8 cellular contexts compared by ENCODE assay signal in genomic region chr6:166999845-167000253, GRCh38. TPM values are rescaled to one million over a fixed set of nuclear protein-coding genes. Genes with fewer than 3 reads are reported as not detected.
DNase-seq lines count a peak whose midpoint lies in the region; ATAC-seq and TF ChIP-seq lines count a peak whose summit lies in the region.

No MANE protein-coding gene starts in this region.

- H2AFZ ChIP-seq in Loucy (ENCODE audit: low read length), result peak overlapping the region; percentile 78

- H3K9me2 ChIP-seq in Loucy (replicated peaks; ENCODE audit: low read depth, low read length), result no peaks in the 10 kb centered on the region

- peak overlapping the region; percentile 66 for H3K27ac ChIP-seq in CD8-positive, alpha-beta memory T cell (ENCODE audit: low read depth, low read length)
- peak overlapping the region; percentile 66 to 74 for H3K27ac ChIP-seq in mucosa of rectum (ENCODE audit: low read depth in 2 of 2, low read length in 2 of 2)

- DNase-seq in CD8-positive, alpha-beta memory T cell, result no peak
- DNase-seq in chondrocyte (ENCODE audit: low spot score), result no peak
- DNase-seq in NCI-H82 (lab: John Stamatoyannopoulos, UW), result no peak
- DNase-seq in NCI-H187 (lab: John Stamatoyannopoulos, UW), result no peak

- H3K4me1 Mint-ChIP-seq in CD8-positive, alpha-beta memory T cell, result peaks cover 30 to 45% (median 36%) of the 10 kb centered on the region in 3 donors
- H3K4me1 Mint-ChIP-seq in chondrocyte (ENCODE audit: low read depth), result peaks cover 24% of the 10 kb centered on the region

- no peaks in the 10 kb centered on the region for H3K27me3 ChIP-seq in CD8-positive, alpha-beta memory T cell (ENCODE audit: insufficient read depth, low read length, poor library complexity, severe bottlenecking)
- H3K27me3 ChIP-seq in Loucy (ENCODE audit: insufficient read depth, low read length, poor library complexity, severe bottlenecking) (no peaks in the 10 kb centered on the region), mucosa of rectum (ENCODE audit: control insufficient read depth in 2 of 2, insufficient read depth in 2 of 2, low read length in 2 of 2) (no peaks in the 10 kb centered on the region)

- H3K27me3 Mint-ChIP-seq in CD8-positive, alpha-beta memory T cell, result no peaks in the 10 kb centered on the region
- no peaks in the 10 kb centered on the region for H3K27me3 Mint-ChIP-seq in chondrocyte (ENCODE audit: low read depth)

- CTCF ChIA-PET in CD8-positive, alpha-beta memory T cell (lab: Charles Lee), result interaction anchor here (0.7 to 2.0 kb wide), 9 partner anchors 9 to 151 kb away, joined by 3 to 10 read pairs (median 3); partner anchors contain the start of gene RNASET2

- H3K9me3 ChIP-seq in CD8-positive, alpha-beta memory T cell (ENCODE audit: low read length), result no peaks in the 10 kb centered on the region
- H3K9me3 ChIP-seq in Loucy (ENCODE audit: insufficient read depth, low read depth, low read length), result no peaks in the 10 kb centered on the region
- H3K9me3 ChIP-seq in mucosa of rectum (ENCODE audit: control insufficient read depth in 2 of 2, low read length in 2 of 2), result no peaks in the 10 kb centered on the region

- ATAC-seq in HG02884 (IDR thresholded peaks at IDR 0.05; ENCODE audit: unreplicated experiment), result no peak
- no peak for ATAC-seq in GM18505 (IDR thresholded peaks at IDR 0.05; ENCODE audit: unreplicated experiment)

- H3K4me3 ChIP-seq in CD8-positive, alpha-beta memory T cell (ENCODE audit: low read length), result peak overlapping the region; percentile 81
- peak overlapping the region; percentile 96 for H3K4me3 ChIP-seq in Loucy (ENCODE audit: low read length, poor library complexity, severe bottlenecking)
- H3K4me3 ChIP-seq in mucosa of rectum (ENCODE audit: low read length in 2 of 2), result peak overlapping the region; percentile 74 to 86

- peaks cover 52% of the 10 kb centered on the region for H4K20me1 ChIP-seq in Loucy (ENCODE audit: insufficient read depth, low read length, poor library complexity, severe bottlenecking)

- H3K9ac ChIP-seq in Loucy (ENCODE audit: low read depth, low read length, poor library complexity, severe bottlenecking), result peak overlapping the region; percentile 94
- H3K9ac ChIP-seq in mucosa of rectum (ENCODE audit: low read depth in 1 of 2, low read length in 2 of 2), result peak overlapping the region; percentile 60 to 74

- peak overlapping the region; percentile 98 for H3K4me2 ChIP-seq in Loucy (ENCODE audit: low read depth, low read length, poor library complexity, severe bottlenecking)

- H3K36me3 ChIP-seq in CD8-positive, alpha-beta memory T cell (ENCODE audit: insufficient read depth, low read length), result peaks cover 9% of the 10 kb centered on the region
- H3K36me3 ChIP-seq in Loucy (ENCODE audit: insufficient read depth, low read length) (no peaks in the 10 kb centered on the region; the same call in 1 of the 2 replicates), mucosa of rectum (ENCODE audit: control insufficient read depth in 2 of 2, insufficient read depth in 2 of 2, low read length in 2 of 2) (peaks cover 0 to 8% of the 10 kb centered on the region in 2 donors)

- TF ChIP-seq CTCF in Loucy (conservative IDR thresholded peaks at IDR 0.05; ENCODE audit: low read length) (no peak), chondrocyte (IDR thresholded peaks at IDR 0.05) (no peak)

- peaks cover 92% of the 10 kb centered on the region for H3K79me2 ChIP-seq in Loucy (ENCODE audit: insufficient read depth, low read length)

- no peaks in the 10 kb centered on the region for H3F3A ChIP-seq in Loucy (ENCODE audit: low read depth)

- peaks cover 28% of the 10 kb centered on the region for H3K4me1 ChIP-seq in CD8-positive, alpha-beta memory T cell (ENCODE audit: insufficient read depth, low read length)
- H3K4me1 ChIP-seq in Loucy (ENCODE audit: insufficient read depth, low read length, poor library complexity, severe bottlenecking), result peaks cover 53% of the 10 kb centered on the region
- H3K4me1 ChIP-seq in mucosa of rectum (ENCODE audit: control insufficient read depth in 2 of 2, insufficient read depth in 2 of 2, low read length in 2 of 2), result peaks cover 7 to 14% of the 10 kb centered on the region in 2 donors

- no peak for TF ChIP-seq POLR2A in GM18505 (IDR thresholded peaks at IDR 0.05; ENCODE audit: borderline replicate concordance, extremely low read depth, insufficient read depth, insufficient read length)

- H3K9me3 Mint-ChIP-seq in CD8-positive, alpha-beta memory T cell, result no peaks in the 10 kb centered on the region
- no peaks in the 10 kb centered on the region for H3K9me3 Mint-ChIP-seq in chondrocyte (ENCODE audit: low read depth)

- H3K36me3 Mint-ChIP-seq in CD8-positive, alpha-beta memory T cell, result peaks cover 0 to 24% (median under 1%) of the 10 kb centered on the region in 3 donors
- H3K36me3 Mint-ChIP-seq in chondrocyte (ENCODE audit: low read depth), result no peaks in the 10 kb centered on the region

- H3K4me3 Mint-ChIP-seq in CD8-positive, alpha-beta memory T cell, result peak overlapping the region; percentile 81 to 94 (median 91)
- H3K4me3 Mint-ChIP-seq in chondrocyte (ENCODE audit: unreplicated experiment), result peak overlapping the region; percentile 83

- POLR2A ChIA-PET in CD8-positive, alpha-beta memory T cell (lab: Charles Lee), result interaction anchor here (2.0 to 2.1 kb wide), 2 partner anchors 41 to 43 kb away, joined by 7 read pairs; partner anchors contain the start of gene RNASET2

- H3K27ac Mint-ChIP-seq in CD8-positive, alpha-beta memory T cell, result peak overlapping the region; percentile 65 to 94 (median 88)
- H3K27ac Mint-ChIP-seq in chondrocyte (ENCODE audit: unreplicated experiment), result peak overlapping the region; percentile 71

RNA-seq across cellular contexts. Expression of gene CEP43, which starts 0.7 kb away (rescaled TPM):
- 10 to 100 TPM; 26.4 to 29.5 TPM for total RNA-seq in CD8-positive, alpha-beta memory T cell
- 6.8 TPM for polyA plus RNA-seq in CD8-positive, alpha-beta memory T cell
- 11.7 to 15.4 TPM (median 11.7 TPM) in 3 replicates for total RNA-seq in chondrocyte

RNA-seq across cellular contexts. Expression of gene RNASET2, which starts 43.5 kb away (rescaled TPM):
- total RNA-seq in CD8-positive, alpha-beta memory T cell, result 10 to 100 TPM; 22.3 to 27.6 TPM
- polyA plus RNA-seq in CD8-positive, alpha-beta memory T cell, result 232 TPM
- 27.0 to 29.4 TPM (median 27.1 TPM) in 3 replicates for total RNA-seq in chondrocyte
